In genomic region chr14:49971156-49972141, GRCh38 we compare ENCODE assay signal across 8 cellular contexts.
DNase-seq lines count a peak whose midpoint lies in the region; ATAC-seq and TF ChIP-seq lines count a peak whose summit lies in the region.

No MANE protein-coding gene starts in this region.

- H3K4me3 Mint-ChIP-seq in CD14-positive monocyte: peak overlapping the region; percentile 56 to 85

- no peaks in the 10 kb centered on the region for H3K27me3 ChIP-seq in body of pancreas

- DNase-seq in CD14-positive monocyte (ENCODE audit: low spot score) (peak; percentile 62), GM19238 (ENCODE audit: insufficient read length, low spot score) (peak; percentile 34), SHP77 treated with DMSO at 0.1 percent for 48 hours (lab: John Stamatoyannopoulos, UW) (peak; percentile 46), body of pancreas (peak in 1 of 4 donors; percentile 49), myocyte (ENCODE audit: low read depth) (peak; percentile 9), putamen (ENCODE audit: low spot score) (no peak), substantia nigra (lab: John Stamatoyannopoulos, UW) (no peak)

- peaks cover 0 to under 1% (median 0%) of the 10 kb centered on the region in 7 donors for H3K9me3 Mint-ChIP-seq in CD14-positive monocyte

- 51 to 60% methylated on average over 9 of the region's 9 CpGs for WGBS in body of pancreas, 2 donors

- peak overlapping the region; percentile 63 to 77 (median 64) for H3K27ac ChIP-seq in body of pancreas
- no peak overlapping the region for H3K27ac ChIP-seq in substantia nigra (ENCODE audit: low read depth, low read length, poor library complexity, severe bottlenecking)

- H3K4me1 ChIP-seq in body of pancreas: peaks cover 48% of the 10 kb centered on the region

- H3K9me3 ChIP-seq in body of pancreas: no peaks in the 10 kb centered on the region

- ATAC-seq in HG03139 (IDR thresholded peaks at IDR 0.05; ENCODE audit: unreplicated experiment): peak; percentile 88
- ATAC-seq in body of pancreas: no peak

- TF ChIP-seq POLR2A in body of pancreas (IDR thresholded peaks at IDR 0.05): peak in 1 of 3 donors; percentile 9

- H3K4me3 ChIP-seq in body of pancreas: no peak overlapping the region

- intact Hi-C loops in CD14-positive monocyte (cut with micrococcal nuclease) (no loop called here), body of pancreas (cut with DNase I) (no loop called here)

- peaks cover 41% of the 10 kb centered on the region for H3K4me1 Mint-ChIP-seq in CD14-positive monocyte

- peaks cover 0 to 2% of the 10 kb centered on the region in 2 donors for H3K36me3 Mint-ChIP-seq in CD14-positive monocyte

- H3K36me3 ChIP-seq in body of pancreas (replicated peaks in 1 of 2; ENCODE audit: insufficient read depth in 1 of 2, low read depth in 2 of 2): no peaks in the 10 kb centered on the region

- H3K27me3 Mint-ChIP-seq in CD14-positive monocyte (ENCODE audit: low read depth in 3 of 3): peaks cover 0 to 3% (median 1%) of the 10 kb centered on the region in 3 donors

- TF ChIP-seq CTCF in CD14-positive monocyte (IDR thresholded peaks at IDR 0.05): no peak
- TF ChIP-seq CTCF in body of pancreas (IDR thresholded peaks at IDR 0.05): no peak

- peak overlapping the region; percentile 96 to 98 (median 97) for H3K27ac Mint-ChIP-seq in CD14-positive monocyte

Comparison
In these comparisons a context has a peak if more than half of its experiments do, and no peak if none do; other contexts are left out.
1. DNase-seq: peak in CD14-positive monocyte (single experiment), GM19238 (single experiment), SHP77 treated with DMSO at 0.1 percent for 48 hours (single experiment) and myocyte (single experiment); none in putamen (single experiment) and substantia nigra (0 of 49).